In the genomic region with DNA sequence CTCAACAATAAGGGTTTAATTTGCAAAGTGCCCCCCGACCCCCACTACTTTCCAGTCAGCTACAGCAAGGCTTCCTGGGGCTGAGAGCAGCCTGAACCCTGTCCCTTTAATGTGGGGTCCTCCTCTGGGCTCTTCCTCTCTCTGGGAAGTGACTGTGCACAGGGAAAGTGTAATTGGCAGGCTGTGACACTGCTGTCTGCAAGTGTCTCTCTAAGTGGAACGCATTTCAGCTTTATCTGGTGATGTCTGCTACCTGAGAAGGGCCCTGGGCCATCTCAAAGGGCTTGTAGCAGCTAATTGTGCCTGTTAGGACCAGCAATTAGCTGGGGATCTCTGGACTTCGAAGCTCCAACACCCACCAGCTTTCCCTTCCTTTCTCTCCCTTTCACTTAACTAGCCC, we compare ENCODE assay signal across 32 cellular contexts.
"Had no signal": no experiment of that assay in that cellular context is flagged by ENCODE, and none has a peak within 500 bp of the region (broad histone marks: within the 10 kb centered on the region; RNA-seq: fewer than 3 reads in every experiment).

No MANE protein-coding gene starts in this region.

- H3K9me3 ChIP-seq: ascending aorta, breast epithelium, colonic mucosa, gastrocnemius medialis had no signal

- H3K4me1 ChIP-seq: ascending aorta, breast epithelium, colonic mucosa, esophagus muscularis mucosa, foreskin keratinocyte, gastrocnemius medialis, heart left ventricle had no signal

- H3K36me3 Mint-ChIP-seq: activated CD4-positive, alpha-beta memory T cell treated with anti-CD3 and anti-CD28 coated beads for 36 hours; activated CD8-positive, alpha-beta memory T cell treated with anti-CD3 and anti-CD28 coated beads, Interleukin-2, amount 10 ng/mL, durations not matched to agents 7 days and 5 days; activated naive CD4-positive, alpha-beta T cell treated with anti-CD3 and anti-CD28 coated beads, Interleukin-2, amount 10 ng/mL, durations not matched to agents 7 days and 5 days; activated naive CD4-positive, alpha-beta T cell treated with anti-CD3 and anti-CD28 coated beads, Interleukin-2, amount 50 U/mL, for 72 hours; activated naive CD8-positive, alpha-beta T cell treated with anti-CD3 and anti-CD28 coated beads, Interleukin-2, amount 10 ng/mL, durations not matched to agents 7 days and 5 days; brain had no signal

- H3K27me3 Mint-ChIP-seq: activated CD4-positive, alpha-beta T cell treated with anti-CD3 and anti-CD28 coated beads, Interleukin-2, amount 10 ng/mL, durations not matched to agents 24 days and 14 days; activated CD8-positive, alpha-beta memory T cell treated with anti-CD3 and anti-CD28 coated beads, Interleukin-2, amount 10 ng/mL, durations not matched to agents 7 days and 5 days; activated naive CD4-positive, alpha-beta T cell treated with anti-CD3 and anti-CD28 coated beads, Interleukin-2, amount 10 ng/mL, durations not matched to agents 7 days and 5 days had no signal

- H3K9me3 Mint-ChIP-seq: activated CD4-positive, alpha-beta T cell treated with anti-CD3 and anti-CD28 coated beads, Interleukin-2, amount 10 ng/mL, durations not matched to agents 24 days and 14 days; activated naive CD4-positive, alpha-beta T cell treated with anti-CD3 and anti-CD28 coated beads, Interleukin-2, amount 50 U/mL, for 72 hours; activated naive CD8-positive, alpha-beta T cell treated with anti-CD3 and anti-CD28 coated beads, Interleukin-2, amount 10 ng/mL, durations not matched to agents 7 days and 5 days; activated T-cell treated with anti-CD3 and anti-CD28 coated beads, Interleukin-2, amount 50 U/mL, for 72 hours; dendritic cell treated with granulocyte-macrophage colony-stimulating factor and Interleukin-4, amounts not matched to agents 40 ng/mL and 50 ng/mL, for 4 days had no signal

- H3K27ac ChIP-seq: ascending aorta, breast epithelium, cardiac muscle cell, colonic mucosa, dorsolateral prefrontal cortex, esophagus muscularis mucosa, foreskin keratinocyte, gastrocnemius medialis, heart left ventricle had no signal

- DNase-seq: activated CD4-positive, alpha-beta memory T cell treated with anti-CD3 and anti-CD28 coated beads for 36 hours; activated CD4-positive, alpha-beta T cell treated with anti-CD3 and anti-CD28 coated beads for 36 hours; activated CD4-positive, alpha-beta T cell treated with anti-CD3 and anti-CD28 coated beads, Interleukin-2, amount 10 ng/mL, durations not matched to agents 24 days and 14 days; activated CD4-positive, CD25-positive, alpha-beta regulatory T cell; activated CD4-positive, CD25-positive, alpha-beta regulatory T cell treated with anti-CD3 and anti-CD28 coated beads, Interleukin-2, amount 50 U/mL, for 72 hours; activated CD8-positive, alpha-beta memory T cell treated with anti-CD3 and anti-CD28 coated beads, Interleukin-2, amount 10 ng/mL, durations not matched to agents 7 days and 5 days; activated CD8-positive, alpha-beta memory T cell treated with anti-CD3 and anti-CD28 coated beads, Interleukin-2, amount 50 U/mL, for 4 hours; activated CD8-positive, alpha-beta T cell treated with anti-CD3 and anti-CD28 coated beads, Interleukin-2, amount 10 ng/mL, durations not matched to agents 7 days and 5 days; activated gamma-delta T cell; activated naive CD4-positive, alpha-beta T cell; activated naive CD4-positive, alpha-beta T cell treated with anti-CD3 and anti-CD28 coated beads, Interleukin-2, amount 10 ng/mL, durations not matched to agents 7 days and 5 days; activated naive CD8-positive, alpha-beta T cell treated with anti-CD3 and anti-CD28 coated beads, Interleukin-2, amount 10 ng/mL, durations not matched to agents 7 days and 5 days; activated T-cell treated with anti-CD3 and anti-CD28 coated beads, Interleukin-2, amount 50 U/mL, for 24 hours; activated T-cell treated with anti-CD3 and anti-CD28 coated beads, Interleukin-2, amount 50 U/mL, for 72 hours; central memory CD4-positive, alpha-beta T cell; cerebellar nuclear complex; colonic mucosa; dorsolateral prefrontal cortex; effector memory CD4-positive, alpha-beta T cell; erythroblast; foreskin keratinocyte; gastrocnemius medialis; glutamatergic neuron; heart left ventricle; T-helper 2 cell had no signal

- H3K36me3 ChIP-seq: ascending aorta, breast epithelium, cardiac muscle cell, colonic mucosa, esophagus muscularis mucosa, gastrocnemius medialis, heart left ventricle had no signal

- H3K4me3 ChIP-seq: ascending aorta, breast epithelium, cardiac muscle cell, colonic mucosa, dorsolateral prefrontal cortex, esophagus muscularis mucosa, gastrocnemius medialis, heart left ventricle had no signal

- H3K4me1 Mint-ChIP-seq: activated CD4-positive, alpha-beta T cell treated with anti-CD3 and anti-CD28 coated beads for 36 hours; activated CD4-positive, alpha-beta T cell treated with anti-CD3 and anti-CD28 coated beads, Interleukin-2, amount 10 ng/mL, durations not matched to agents 24 days and 14 days; activated CD8-positive, alpha-beta memory T cell treated with anti-CD3 and anti-CD28 coated beads, Interleukin-2, amount 10 ng/mL, durations not matched to agents 7 days and 5 days; activated naive CD4-positive, alpha-beta T cell treated with anti-CD3 and anti-CD28 coated beads, Interleukin-2, amount 10 ng/mL, durations not matched to agents 7 days and 5 days; activated naive CD8-positive, alpha-beta T cell treated with anti-CD3 and anti-CD28 coated beads, Interleukin-2, amount 10 ng/mL, durations not matched to agents 7 days and 5 days had no signal

- H3K27ac Mint-ChIP-seq: activated CD4-positive, alpha-beta memory T cell treated with anti-CD3 and anti-CD28 coated beads for 36 hours; activated CD4-positive, alpha-beta T cell treated with anti-CD3 and anti-CD28 coated beads for 36 hours; activated CD4-positive, alpha-beta T cell treated with anti-CD3 and anti-CD28 coated beads, Interleukin-2, amount 10 ng/mL, durations not matched to agents 24 days and 14 days; activated CD8-positive, alpha-beta memory T cell treated with anti-CD3 and anti-CD28 coated beads, Interleukin-2, amount 10 ng/mL, durations not matched to agents 7 days and 5 days; activated CD8-positive, alpha-beta T cell treated with anti-CD3 and anti-CD28 coated beads, Interleukin-2, amount 10 ng/mL, durations not matched to agents 7 days and 5 days; activated naive CD4-positive, alpha-beta T cell treated with anti-CD3 and anti-CD28 coated beads, Interleukin-2, amount 10 ng/mL, durations not matched to agents 7 days and 5 days; activated naive CD4-positive, alpha-beta T cell treated with anti-CD3 and anti-CD28 coated beads, Interleukin-2, amount 50 U/mL, for 72 hours; activated naive CD8-positive, alpha-beta T cell treated with anti-CD3 and anti-CD28 coated beads, Interleukin-2, amount 10 ng/mL, durations not matched to agents 7 days and 5 days; activated T-cell treated with anti-CD3 and anti-CD28 coated beads, Interleukin-2, amount 50 U/mL, for 24 hours; activated T-cell treated with anti-CD3 and anti-CD28 coated beads, Interleukin-2, amount 50 U/mL, for 72 hours; dendritic cell treated with granulocyte-macrophage colony-stimulating factor and Interleukin-4, amounts not matched to agents 40 ng/mL and 50 ng/mL, for 4 days had no signal

- H3K4me3 Mint-ChIP-seq: activated CD4-positive, alpha-beta memory T cell treated with anti-CD3 and anti-CD28 coated beads for 36 hours; activated CD4-positive, alpha-beta T cell treated with anti-CD3 and anti-CD28 coated beads for 36 hours; activated CD4-positive, alpha-beta T cell treated with anti-CD3 and anti-CD28 coated beads, Interleukin-2, amount 10 ng/mL, durations not matched to agents 24 days and 14 days; activated CD8-positive, alpha-beta memory T cell treated with anti-CD3 and anti-CD28 coated beads, Interleukin-2, amount 10 ng/mL, durations not matched to agents 7 days and 5 days; activated CD8-positive, alpha-beta T cell treated with anti-CD3 and anti-CD28 coated beads, Interleukin-2, amount 10 ng/mL, durations not matched to agents 7 days and 5 days; activated naive CD4-positive, alpha-beta T cell treated with anti-CD3 and anti-CD28 coated beads, Interleukin-2, amount 10 ng/mL, durations not matched to agents 7 days and 5 days; activated naive CD8-positive, alpha-beta T cell treated with anti-CD3 and anti-CD28 coated beads, Interleukin-2, amount 10 ng/mL, durations not matched to agents 7 days and 5 days; activated T-cell treated with anti-CD3 and anti-CD28 coated beads, Interleukin-2, amount 50 U/mL, for 24 hours; activated T-cell treated with anti-CD3 and anti-CD28 coated beads, Interleukin-2, amount 50 U/mL, for 72 hours; brain; dendritic cell treated with granulocyte-macrophage colony-stimulating factor and Interleukin-4, amounts not matched to agents 40 ng/mL and 50 ng/mL, for 4 days had no signal

- H3K27me3 ChIP-seq: ascending aorta, colonic mucosa, foreskin keratinocyte, gastrocnemius medialis had no signal
